1 cellular context compared by ENCODE assay signal in genomic region chr1:211386931-211387330, GRCh38.
TF ChIP-seq lines count a peak whose summit lies in the region.

No MANE protein-coding gene starts in this region.

TF ChIP-seq in HepG2, 621 proteins besides CTCF, POLR2A, EP300 and RAD21 (continued from another document):
- TF ChIP-seq GMEB2 (CRISPR knock-in tag; IDR thresholded peaks at IDR 0.05; ENCODE audit: low read depth) (no peak), PITX1 (CRISPR knock-in tag; IDR thresholded peaks at IDR 0.05) (no peak), ZNF441 (CRISPR knock-in tag; IDR thresholded peaks at IDR 0.05; ENCODE audit: borderline replicate concordance) (no peak)
